Comparison of ENCODE assay signal across 22 cellular contexts in genomic region chr15:68427366-68427765, GRCh38. TPM values are rescaled to one million over a fixed set of nuclear protein-coding genes. Genes with fewer than 3 reads are reported as not detected.
DNase-seq lines count a peak whose midpoint lies in the region; ATAC-seq and TF ChIP-seq lines count a peak whose summit lies in the region.
"Had no signal": no experiment of that assay in that cellular context is flagged by ENCODE, and none has a peak within 500 bp of the region (broad histone marks: within the 10 kb centered on the region; RNA-seq: fewer than 3 reads in every experiment).

No MANE protein-coding gene starts in this region.

- intact Hi-C loops in IMR-90 (cut with micrococcal nuclease), result no loop called here
- intact Hi-C loops in ascending aorta (cut with DNase I), result no loop called here
- intact Hi-C loops in transverse colon (cut with DNase I; ENCODE audit: low total_unique reads), result no loop called here

- H3K14ac ChIP-seq in IMR-90 (replicated peaks; ENCODE audit: low read depth, low read length), result peak overlapping the region; percentile 10; the same call in 1 of the 2 replicates

- H3K9me3 ChIP-seq in BLaER1 treated with 17β-estradiol and CSF1 and Interleukin-3, amounts not matched to agents 10 nM and 100 nM (replicated peaks in 1 of 11), result no peaks in the 10 kb centered on the region
- H3K9me3 ChIP-seq in IMR-90 (ENCODE audit: control insufficient read depth, insufficient read depth, low read length) (no peaks in the 10 kb centered on the region), ascending aorta (no peaks in the 10 kb centered on the region), transverse colon (no peaks in the 10 kb centered on the region)
- H3K9me3 ChIP-seq: breast epithelium, heart right ventricle, suprapubic skin had no signal

- no peak for TF ChIP-seq POLR2A in IMR-90 (IDR thresholded peaks at IDR 0.05; ENCODE audit: low read depth, low read length)
- no peak for TF ChIP-seq POLR2A in transverse colon (IDR thresholded peaks at IDR 0.05)

- peaks cover 4 to 73% of the 10 kb centered on the region in 2 experiments; a peak in 3 of 4 replicates for H3K79me1 ChIP-seq in IMR-90 (ENCODE audit: low read depth in 1 of 2, low read length in 2 of 2)

- H3K9me1 ChIP-seq in IMR-90 (ENCODE audit: insufficient read depth, low read length), result peaks cover 17% of the 10 kb centered on the region

- TF ChIP-seq RAD21 in IMR-90 (IDR thresholded peaks at IDR 0.05; ENCODE audit: low read length), result no peak

- H3K36me3 Mint-ChIP-seq in osteocyte (ENCODE audit: unreplicated experiment), result peaks cover 57% of the 10 kb centered on the region
- no peaks in the 10 kb centered on the region for H3K36me3 Mint-ChIP-seq in activated CD8-positive, alpha-beta memory T cell treated with anti-CD3 and anti-CD28 coated beads, Interleukin-2, amount 10 ng/mL, durations not matched to agents 7 days and 5 days

- dilution Hi-C loops in IMR-90 (cut with HindIII; ENCODE audit: low sequenced_read_pairs, unreplicated experiment), result no loop called here

- H4K5ac ChIP-seq in IMR-90 (ENCODE audit: low read depth, low read length), result no peak overlapping the region

- H2BK5ac ChIP-seq in IMR-90 (ENCODE audit: low read depth, low read length, poor library complexity, severe bottlenecking), result no peak overlapping the region

- no peak overlapping the region for H2AK9ac ChIP-seq in IMR-90 (replicated peaks; ENCODE audit: low read depth, low read length, poor library complexity)

- H3K27me3 ChIP-seq in BLaER1 treated with 17β-estradiol and CSF1 and Interleukin-3, amounts not matched to agents 10 nM and 100 nM, result peaks cover 34 to 45% (median 42%) of the 10 kb centered on the region in 11 experiments
- peaks cover 7% of the 10 kb centered on the region for H3K27me3 ChIP-seq in IMR-90 (ENCODE audit: control insufficient read depth, insufficient read depth, low read length)
- H3K27me3 ChIP-seq in ascending aorta, result no peaks in the 10 kb centered on the region
- peaks cover 29% of the 10 kb centered on the region for H3K27me3 ChIP-seq in transverse colon

- H3K4me1 Mint-ChIP-seq in osteocyte (ENCODE audit: unreplicated experiment), result peaks cover 83% of the 10 kb centered on the region
- peaks cover 2% of the 10 kb centered on the region for H3K4me1 Mint-ChIP-seq in activated CD8-positive, alpha-beta memory T cell treated with anti-CD3 and anti-CD28 coated beads, Interleukin-2, amount 10 ng/mL, durations not matched to agents 7 days and 5 days

- peak overlapping the region; percentile 35; the same call in 1 of the 2 replicates for H2AK5ac ChIP-seq in IMR-90 (ENCODE audit: low read depth, low read length)

- no peak overlapping the region for H3K4me3 ChIP-seq in BLaER1 treated with 17β-estradiol and CSF1 and Interleukin-3, amounts not matched to agents 10 nM and 100 nM
- H3K4me3 ChIP-seq in IMR-90 (ENCODE audit: insufficient read depth, low read depth, low read length) (no peak overlapping the region), ascending aorta (no peak overlapping the region), transverse colon (no peak overlapping the region)
- H3K4me3 ChIP-seq: breast epithelium, heart right ventricle, suprapubic skin had no signal

- in situ Hi-C loops in IMR-90 (cut with MboI; ENCODE audit: low sequenced_read_pairs), result no loop called here
- in situ Hi-C loops in transverse colon (cut with MboI; ENCODE audit: low pct_ligation_motif_present in 1 of 4, low pct_unique_long_range_greater_than_20kb in 1 of 4, low sequenced_read_pairs in 3 of 4), result no loop called here

- peak overlapping the region; percentile 62; the same call in 1 of the 2 replicates for H3K23ac ChIP-seq in IMR-90 (ENCODE audit: low read depth, low read length)

- no peak overlapping the region for H4K8ac ChIP-seq in IMR-90 (ENCODE audit: low read depth in 2 of 2, low read length in 2 of 2)

- peak overlapping the region; percentile 24; the same call in 1 of the 2 replicates for H2BK20ac ChIP-seq in IMR-90 (ENCODE audit: low read depth, low read length)

- peak overlapping the region; percentile 30; the same call in 1 of the 2 replicates for H2BK120ac ChIP-seq in IMR-90 (ENCODE audit: low read depth, low read length)

- H3K4me3 Mint-ChIP-seq in osteocyte (ENCODE audit: unreplicated experiment), result peak overlapping the region; percentile 86
- H3K4me3 Mint-ChIP-seq in activated CD8-positive, alpha-beta memory T cell treated with anti-CD3 and anti-CD28 coated beads, Interleukin-2, amount 10 ng/mL, durations not matched to agents 7 days and 5 days, result no peak overlapping the region
- H3K4me3 Mint-ChIP-seq: activated naive CD8-positive, alpha-beta T cell treated with anti-CD3 and anti-CD28 coated beads, Interleukin-2, amount 50 U/mL, for 24 hours had no signal

- peak overlapping the region; percentile 21; the same call in 1 of the 2 replicates for H4K91ac ChIP-seq in IMR-90 (ENCODE audit: insufficient read depth, low read depth, low read length)

- no peak for TF ChIP-seq CTCF in IMR-90 (conservative IDR thresholded peaks at IDR 0.05; ENCODE audit: low read depth, low read length)
- TF ChIP-seq CTCF in ascending aorta (IDR thresholded peaks at IDR 0.05), result no peak
- TF ChIP-seq CTCF in osteocyte (IDR thresholded peaks at IDR 0.05), result no peak
- no peak for TF ChIP-seq CTCF in transverse colon (IDR thresholded peaks at IDR 0.05)

- peaks cover 12 to 28% (median 24%) of the 10 kb centered on the region in 10 experiments for H3K4me1 ChIP-seq in BLaER1 treated with 17β-estradiol and CSF1 and Interleukin-3, amounts not matched to agents 10 nM and 100 nM
- H3K4me1 ChIP-seq in IMR-90 (ENCODE audit: control insufficient read depth, insufficient read depth, low read length) (peaks cover 15% of the 10 kb centered on the region), ascending aorta (peaks cover 3 to 35% of the 10 kb centered on the region in 2 donors), transverse colon (peaks cover 0 to 17% (median 12%) of the 10 kb centered on the region in 4 donors)

- H2BK15ac ChIP-seq in IMR-90 (ENCODE audit: low read depth, low read length), result no peak overlapping the region

- no TSS peak for BruUV-seq in IMR-90 (replicated peaks; lab: Mats Ljungman, UMichigan)

- no peak overlapping the region for H3K56ac ChIP-seq in IMR-90 (ENCODE audit: extremely low read depth, insufficient read depth, low read length)

- no peaks in the 10 kb centered on the region for H3K27me3 Mint-ChIP-seq in osteocyte (ENCODE audit: unreplicated experiment)
- peaks cover 44% of the 10 kb centered on the region for H3K27me3 Mint-ChIP-seq in activated CD8-positive, alpha-beta memory T cell treated with anti-CD3 and anti-CD28 coated beads, Interleukin-2, amount 10 ng/mL, durations not matched to agents 7 days and 5 days

- no peak overlapping the region for H3K9ac ChIP-seq in BLaER1 treated with 17β-estradiol and CSF1 and Interleukin-3, amounts not matched to agents 10 nM and 100 nM
- H3K9ac ChIP-seq in IMR-90 (ENCODE audit: low read depth, low read length), result no peak overlapping the region
- H3K9ac ChIP-seq: KMS-11 had no signal

- peak overlapping the region; percentile 91 for H3K27ac Mint-ChIP-seq in osteocyte (ENCODE audit: unreplicated experiment)
- no peak overlapping the region for H3K27ac Mint-ChIP-seq in activated CD8-positive, alpha-beta memory T cell treated with anti-CD3 and anti-CD28 coated beads, Interleukin-2, amount 10 ng/mL, durations not matched to agents 7 days and 5 days
- H3K27ac Mint-ChIP-seq: activated naive CD8-positive, alpha-beta T cell treated with anti-CD3 and anti-CD28 coated beads, Interleukin-2, amount 50 U/mL, for 24 hours had no signal

- H3K18ac ChIP-seq in IMR-90 (ENCODE audit: low read depth, low read length), result no peak overlapping the region

- peak overlapping the region in 8 of 11 experiments; percentile 1 to 49 (median 26); a peak in 6 of 22 replicates for H3K4me2 ChIP-seq in BLaER1 treated with 17β-estradiol and CSF1 and Interleukin-3, amounts not matched to agents 10 nM and 100 nM
- H3K4me2 ChIP-seq in IMR-90 (ENCODE audit: low read depth, low read length), result no peak overlapping the region
- H3K4me2 ChIP-seq: KMS-11 had no signal

- POLR2A ChIA-PET in IMR-90 (lab: Charles Lee; ENCODE audit: unreplicated experiment), result no interaction called here

- H3K9me3 Mint-ChIP-seq in osteocyte (ENCODE audit: unreplicated experiment), result no peaks in the 10 kb centered on the region
- no peaks in the 10 kb centered on the region for H3K9me3 Mint-ChIP-seq in activated CD8-positive, alpha-beta memory T cell treated with anti-CD3 and anti-CD28 coated beads, Interleukin-2, amount 10 ng/mL, durations not matched to agents 7 days and 5 days (ENCODE audit: low read depth)
- H3K9me3 Mint-ChIP-seq: activated naive CD8-positive, alpha-beta T cell treated with anti-CD3 and anti-CD28 coated beads, Interleukin-2, amount 50 U/mL, for 24 hours had no signal

- no peaks in the 10 kb centered on the region for H3K36me3 ChIP-seq in BLaER1 treated with 17β-estradiol and CSF1 and Interleukin-3, amounts not matched to agents 10 nM and 100 nM
- no peaks in the 10 kb centered on the region for H3K36me3 ChIP-seq in IMR-90 (ENCODE audit: control insufficient read depth, insufficient read depth, low read length)
- no peaks in the 10 kb centered on the region for H3K36me3 ChIP-seq in ascending aorta
- H3K36me3 ChIP-seq in transverse colon, result no peaks in the 10 kb centered on the region
- H3K36me3 ChIP-seq: breast epithelium, heart right ventricle, suprapubic skin had no signal

- H3K27ac ChIP-seq in BLaER1 treated with 17β-estradiol and CSF1 and Interleukin-3, amounts not matched to agents 10 nM and 100 nM, result no peak overlapping the region
- H3K27ac ChIP-seq in IMR-90 (ENCODE audit: insufficient read depth, low read length) (no peak overlapping the region), ascending aorta (peak overlapping the region; percentile 89 to 93), transverse colon (no peak overlapping the region)
- H3K27ac ChIP-seq: breast epithelium, heart right ventricle, KMS-11, suprapubic skin had no signal

- no peak overlapping the region for H2AFZ ChIP-seq in IMR-90 (replicated peaks; ENCODE audit: low read length, poor library complexity)

- peak; percentile 36 for DNase-seq in IMR-90
- peak in 1 of 2 donors; percentile 30 for DNase-seq in ascending aorta (ENCODE audit: low spot score in 2 of 2)
- DNase-seq in osteocyte (ENCODE audit: extremely low spot score, unreplicated experiment), result no peak
- DNase-seq in HCEC 1CT, result no peak
- DNase-seq in transverse colon, result no peak
- DNase-seq in activated CD8-positive, alpha-beta memory T cell treated with anti-CD3 and anti-CD28 coated beads, Interleukin-2, amount 10 ng/mL, durations not matched to agents 7 days and 5 days, result no peak
- DNase-seq: activated effector memory CD4-positive, alpha-beta T cell treated with anti-CD3 and anti-CD28 coated beads, Interleukin-2, amount 50 U/mL, for 16 hours; activated naive CD8-positive, alpha-beta T cell treated with anti-CD3 and anti-CD28 coated beads, Interleukin-2, amount 50 U/mL, for 24 hours; COR-L47; DMS79 treated with DMSO at 0.1 percent for 48 hours; heart right ventricle; left ventricle myocardium superior; NCI-H1092 treated with DMSO at 0.1 percent for 48 hours; NCI-H2081 treated with DMSO at 0.1 percent for 48 hours; NCI-H510A; SHP77 treated with DMSO at 0.1 percent for 48 hours; stimulated activated CD4-positive, alpha-beta T cell treated with anti-CD3 and anti-CD28 coated beads, Interleukin-15, amount 100 ng/mL, for 24 hours; T-helper 1 cell had no signal

- TF ChIP-seq EP300 in transverse colon (IDR thresholded peaks at IDR 0.05; ENCODE audit: low read depth), result no peak

- peaks cover 0 to 18% (median 8%) of the 10 kb centered on the region in 11 experiments; a peak in 5 of 22 replicates for H4K20me1 ChIP-seq in BLaER1 treated with 17β-estradiol and CSF1 and Interleukin-3, amounts not matched to agents 10 nM and 100 nM
- peaks cover 27% of the 10 kb centered on the region; the same call in 1 of the 2 replicates for H4K20me1 ChIP-seq in IMR-90 (ENCODE audit: insufficient read depth, low read length)

- CTCF ChIA-PET in IMR-90 (lab: Yijun Ruan, JAX), result interaction anchor here (0.9 kb wide), 1 partner anchor 43 kb away, joined by 5 read pairs; no protein-coding TSS in a partner anchor
- CTCF ChIA-PET in activated CD8-positive, alpha-beta memory T cell treated with anti-CD3 and anti-CD28 coated beads, Interleukin-2, amount 10 ng/mL, durations not matched to agents 7 days and 5 days (lab: Charles Lee), result no interaction called here

- no peak for ATAC-seq in IMR-90 (ENCODE audit: low read depth)
- no peak for ATAC-seq in activated CD8-positive, alpha-beta memory T cell treated with anti-CD3 and anti-CD28 coated beads, Interleukin-2, amount 10 ng/mL, durations not matched to agents 7 days and 5 days
- ATAC-seq: activated naive CD8-positive, alpha-beta T cell treated with anti-CD3 and anti-CD28 coated beads, Interleukin-2, amount 50 U/mL, for 24 hours; heart right ventricle; left ventricle myocardium superior had no signal

- no CpG with 5 or more reads among the region's 3 CpGs for WGBS in IMR-90 (ENCODE audit: extremely low coverage in 2 of 2, insufficient read length in 1 of 2), 2 experiments
- WGBS in transverse colon (ENCODE audit: low coverage in 1 of 2), 2 donors, result 41 to 50% methylated on average over 2 to 3 of the region's 3 CpGs

- peak overlapping the region; percentile 14; the same call in 1 of the 2 replicates for H3K4ac ChIP-seq in IMR-90 (ENCODE audit: low read depth, low read length)

RNA-seq across cellular contexts. Expression of gene ITGA11, which starts 4.6 kb away (rescaled TPM):
- total RNA-seq in IMR-90 (2012; rRNA removed), result 2.5 and 4.1 TPM in 2 replicates
- polyA plus RNA-seq in IMR-90 (2012; rRNA removed), result 5.6 and 6.6 TPM in 2 replicates
- 3.0 and 5.8 TPM in 2 replicates for polyA plus RNA-seq in IMR-90 (2012; cell fraction: cytosol; rRNA removed)
- 6.2 and 6.6 TPM in 2 replicates for polyA plus RNA-seq in IMR-90 (2012; cell fraction: nucleus; rRNA removed; ENCODE audit: low replicate concordance)
- 136 TPM for total RNA-seq in ascending aorta
- 1,149 and 1,161 TPM in 2 replicates for total RNA-seq in osteocyte
- total RNA-seq in transverse colon, result 1 to 10 TPM in 2 of 4 donors, under 1 TPM in 2; 0.37 to 3.2 (median 1.1) TPM
- under 1 TPM in 1 of 2 experiments, not detected in 1; 0.02 TPM for total RNA-seq in activated CD8-positive, alpha-beta memory T cell treated with anti-CD3 and anti-CD28 coated beads, Interleukin-2, amount 10 ng/mL, durations not matched to agents 7 days and 5 days

Comparison
In these comparisons a context has a peak if more than half of its experiments do, and no peak if none do; other contexts are left out.
1. H3K27ac ChIP-seq: peak in ascending aorta (2 of 2); none in BLaER1 treated with 17β-estradiol and CSF1 and Interleukin-3, amounts not matched to agents 10 nM and 100 nM (0 of 11), IMR-90 (single experiment) and transverse colon (0 of 4).
2. RNA of gene ITGA11, which starts 4.6 kb away (total RNA-seq): 1,149 to 1,161 TPM in osteocyte and 136 TPM in ascending aorta (single experiment); 2.5 to 4.1 TPM in IMR-90, 0.37 to 3.2 TPM in transverse colon and 0.02 TPM in activated CD8-positive, alpha-beta memory T cell treated with anti-CD3 and anti-CD28 coated beads, Interleukin-2, amount 10 ng/mL, durations not matched to agents 7 days and 5 days; every median in the first group is over 10 times any median in the second.